ENCODE assay signal across 1 cellular context in genomic region chr17:77306790-77307478, GRCh38.
TF ChIP-seq lines count a peak whose summit lies in the region.

No MANE protein-coding gene starts in this region.

TF ChIP-seq in HepG2, 621 proteins besides CTCF, POLR2A, EP300 and RAD21 (continued from another document and continues in another):
- TF ChIP-seq KDM3A (CRISPR knock-in tag; IDR thresholded peaks at IDR 0.05; ENCODE audit: low read depth) (peak; percentile 56), ZFY (CRISPR knock-in tag; IDR thresholded peaks at IDR 0.05) (peak; percentile 83), ZNF362 (CRISPR knock-in tag; IDR thresholded peaks at IDR 0.05; ENCODE audit: borderline replicate concordance) (peak; percentile 54; the same call in 1 of the 2 replicates), ZNF367 (CRISPR knock-in tag; IDR thresholded peaks at IDR 0.05; ENCODE audit: borderline replicate concordance) (no peak; the same call in 1 of the 2 replicates), HMGA1 (CRISPR knock-in tag; conservative IDR thresholded peaks at IDR 0.05) (no peak), REL (CRISPR knock-in tag; conservative IDR thresholded peaks at IDR 0.05) (0 out of 2 replicates have a peak, but pooled peaks have one; percentile 37), NR2F6 (IDR thresholded peaks at IDR 0.05) (peak; percentile 99), NR2F6 (CRISPR knock-in tag; IDR thresholded peaks at IDR 0.05) (peak; percentile 100), TFAP4 (IDR thresholded peaks at IDR 0.05; ENCODE audit: borderline replicate concordance, low read depth) (peak; percentile 76; the same call in 1 of the 2 replicates), ZNF749 (CRISPR knock-in tag; IDR thresholded peaks at IDR 0.05; ENCODE audit: borderline replicate concordance) (no peak), MIXL1 (CRISPR knock-in tag; IDR thresholded peaks at IDR 0.05) (peak; percentile 91), ZBTB34 (CRISPR knock-in tag; IDR thresholded peaks at IDR 0.05) (peak; percentile 68; the same call in 1 of the 2 replicates), DNMT1 (CRISPR knock-in tag; IDR thresholded peaks at IDR 0.05) (no peak), ZBTB20 (CRISPR knock-in tag; IDR thresholded peaks at IDR 0.05; ENCODE audit: borderline replicate concordance, low read depth) (peak; percentile 80; the same call in 1 of the 2 replicates), RORA (CRISPR knock-in tag; IDR thresholded peaks at IDR 0.05) (no peak), MAF1 (CRISPR knock-in tag; IDR thresholded peaks at IDR 0.05; ENCODE audit: borderline replicate concordance) (peak; percentile 72; the same call in 1 of the 2 replicates), IKZF4 (CRISPR knock-in tag; IDR thresholded peaks at IDR 0.05; ENCODE audit: borderline replicate concordance, low read depth, not compliant biosample characterization) (peak; percentile 76), SMARCE1 (IDR thresholded peaks at IDR 0.05; ENCODE audit: borderline replicate concordance) (no peak), CHD4 (IDR thresholded peaks at IDR 0.05; ENCODE audit: borderline replicate concordance, low read length) (peak; percentile 79; the same call in 1 of the 2 replicates), ZNF224 (CRISPR knock-in tag; IDR thresholded peaks at IDR 0.05) (peak; percentile 63; the same call in 1 of the 2 replicates), THRA (CRISPR knock-in tag; IDR thresholded peaks at IDR 0.05; ENCODE audit: borderline replicate concordance) (peak; percentile 99), TMF1 (CRISPR knock-in tag; IDR thresholded peaks at IDR 0.05; ENCODE audit: low read depth) (no peak), BCL6 (CRISPR knock-in tag; IDR thresholded peaks at IDR 0.05) (peak; percentile 84), KDM1A (CRISPR knock-in tag; IDR thresholded peaks at IDR 0.05) (0 out of 2 replicates have a peak, but pooled peaks have one; percentile 58), ZNF335 (CRISPR knock-in tag; IDR thresholded peaks at IDR 0.05) (peak; percentile 50; the same call in 1 of the 2 replicates), SP140L (CRISPR knock-in tag; IDR thresholded peaks at IDR 0.05; ENCODE audit: borderline replicate concordance) (0 out of 2 replicates have a peak, but pooled peaks have one; percentile 73), ZNF230 (CRISPR knock-in tag; IDR thresholded peaks at IDR 0.05) (peak; percentile 43; the same call in 1 of the 2 replicates), HES4 (CRISPR knock-in tag; IDR thresholded peaks at IDR 0.05; ENCODE audit: borderline replicate concordance) (no peak), RBAK (CRISPR knock-in tag; IDR thresholded peaks at IDR 0.05) (no peak), CREBL2 (CRISPR knock-in tag; IDR thresholded peaks at IDR 0.05; ENCODE audit: borderline replicate concordance) (no peak), ZSCAN9 (CRISPR knock-in tag; IDR thresholded peaks at IDR 0.05; ENCODE audit: borderline replicate concordance) (peak; percentile 73; the same call in 1 of the 2 replicates), KDM4B (CRISPR knock-in tag; IDR thresholded peaks at IDR 0.05) (peak; percentile 73; the same call in 1 of the 2 replicates), ZNF33B (CRISPR knock-in tag; IDR thresholded peaks at IDR 0.05) (no peak), BCL3 (CRISPR knock-in tag; IDR thresholded peaks at IDR 0.05) (peak; percentile 88), MAFK (conservative IDR thresholded peaks at IDR 0.05 in 1 of 2, IDR thresholded peaks at IDR 0.05 in 1 of 2; ENCODE audit: low read length in 2 of 2) (no peak), ZNF792 (CRISPR knock-in tag; IDR thresholded peaks at IDR 0.05) (peak; percentile 95), BRD4 (CRISPR knock-in tag; IDR thresholded peaks at IDR 0.05) (peak; percentile 26; the same call in 1 of the 2 replicates), MYPOP (CRISPR knock-in tag; IDR thresholded peaks at IDR 0.05) (peak; percentile 93), SNAPC5 (CRISPR knock-in tag; IDR thresholded peaks at IDR 0.05; ENCODE audit: borderline replicate concordance) (no peak), ZNF143 (CRISPR knock-in tag; IDR thresholded peaks at IDR 0.05) (peak; percentile 53; the same call in 1 of the 2 replicates), TEF (CRISPR knock-in tag; IDR thresholded peaks at IDR 0.05) (0 out of 2 replicates have a peak, but pooled peaks have one; percentile 56), CBFB (CRISPR knock-in tag; IDR thresholded peaks at IDR 0.05) (peak; percentile 72; the same call in 1 of the 2 replicates), ZNF451 (CRISPR knock-in tag; IDR thresholded peaks at IDR 0.05) (no peak), ZBTB43 (CRISPR knock-in tag; conservative IDR thresholded peaks at IDR 0.05) (peak; percentile 72; the same call in 1 of the 2 replicates), ZGPAT (CRISPR knock-in tag; IDR thresholded peaks at IDR 0.05) (peak; percentile 93), TGIF2 (CRISPR knock-in tag; IDR thresholded peaks at IDR 0.05) (peak; percentile 55; the same call in 1 of the 2 replicates), MTF2 (CRISPR knock-in tag; IDR thresholded peaks at IDR 0.05; ENCODE audit: borderline replicate concordance) (0 out of 2 replicates have a peak, but pooled peaks have one; percentile 25), GFI1 (CRISPR knock-in tag; IDR thresholded peaks at IDR 0.05; ENCODE audit: borderline replicate concordance) (peak; percentile 52; the same call in 1 of the 2 replicates), HIC2 (CRISPR knock-in tag; IDR thresholded peaks at IDR 0.05; ENCODE audit: low read depth) (peak; percentile 86), ZNF674 (CRISPR knock-in tag; IDR thresholded peaks at IDR 0.05; ENCODE audit: low read depth) (no peak), ZNF570 (CRISPR knock-in tag; IDR thresholded peaks at IDR 0.05; ENCODE audit: borderline replicate concordance) (no peak), ZNF879 (CRISPR knock-in tag; IDR thresholded peaks at IDR 0.05) (no peak)
